In the genomic region with DNA sequence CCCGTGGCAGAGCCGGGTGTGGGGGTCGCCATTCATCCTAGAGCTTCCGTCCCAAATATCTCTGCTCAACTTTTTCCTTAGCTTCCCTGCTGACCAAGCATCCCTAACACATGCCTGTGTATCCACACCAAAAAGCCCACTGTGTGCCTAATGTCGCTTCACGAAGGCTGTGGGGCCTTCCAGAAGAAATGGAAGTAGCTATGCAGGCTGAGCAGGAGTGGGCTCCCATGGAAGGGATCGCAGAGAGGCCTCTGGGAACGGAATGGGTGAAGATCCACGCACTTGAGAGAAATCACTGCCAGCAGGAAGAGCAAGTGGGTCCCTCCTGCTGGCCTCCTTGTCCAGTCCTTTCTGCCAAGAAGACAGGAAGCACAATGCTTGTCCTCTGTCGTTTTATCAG, we compare ENCODE assay signal across 26 cellular contexts.
"Had no signal": no experiment of that assay in that cellular context is flagged by ENCODE, and none has a peak within 500 bp of the region (broad histone marks: within the 10 kb centered on the region; RNA-seq: fewer than 3 reads in every experiment).

No MANE protein-coding gene starts in this region.

- H3K36me3 Mint-ChIP-seq: activated CD4-positive, alpha-beta memory T cell treated with anti-CD3 and anti-CD28 coated beads for 36 hours; activated CD8-positive, alpha-beta memory T cell treated with anti-CD3 and anti-CD28 coated beads, Interleukin-2, amount 10 ng/mL, durations not matched to agents 7 days and 5 days; activated naive CD4-positive, alpha-beta T cell treated with anti-CD3 and anti-CD28 coated beads, Interleukin-2, amount 10 ng/mL, durations not matched to agents 7 days and 5 days; activated naive CD8-positive, alpha-beta T cell treated with anti-CD3 and anti-CD28 coated beads, Interleukin-2, amount 10 ng/mL, durations not matched to agents 7 days and 5 days had no signal

- H3K27ac Mint-ChIP-seq: activated CD4-positive, alpha-beta memory T cell treated with anti-CD3 and anti-CD28 coated beads for 36 hours; activated CD4-positive, alpha-beta T cell treated with anti-CD3 and anti-CD28 coated beads for 36 hours; activated CD4-positive, alpha-beta T cell treated with anti-CD3 and anti-CD28 coated beads, Interleukin-2, amount 10 ng/mL, durations not matched to agents 24 days and 14 days; activated CD8-positive, alpha-beta memory T cell treated with anti-CD3 and anti-CD28 coated beads, Interleukin-2, amount 10 ng/mL, durations not matched to agents 7 days and 5 days; activated CD8-positive, alpha-beta T cell treated with anti-CD3 and anti-CD28 coated beads, Interleukin-2, amount 10 ng/mL, durations not matched to agents 7 days and 5 days; activated naive CD4-positive, alpha-beta T cell treated with anti-CD3 and anti-CD28 coated beads, Interleukin-2, amount 10 ng/mL, durations not matched to agents 7 days and 5 days; activated naive CD4-positive, alpha-beta T cell treated with anti-CD3 and anti-CD28 coated beads, Interleukin-2, amount 50 U/mL, for 72 hours; activated naive CD8-positive, alpha-beta T cell treated with anti-CD3 and anti-CD28 coated beads, Interleukin-2, amount 10 ng/mL, durations not matched to agents 7 days and 5 days; activated T-helper 1 cell treated with anti-CD3 and anti-CD28 coated beads, Interleukin-12 subunit alpha, Interleukin-12 subunit beta, Interleukin-2, Interleukin-4 antibody, amounts not matched to agents 30 ng/mL and 10 ng/mL and 1 ng/mL, durations not matched to agents 14 hours and 24 hours and 36 hours; activated T-helper 2 cell treated with anti-CD3 and anti-CD28 coated beads, Interferon-gamma antibody, Interleukin-2, Interleukin-4, amounts not matched to agents 10 μg/mL and 5 μg/mL and 100 μg/mL, durations not matched to agents 14 hours and 24 hours and 36 hours had no signal

- H3K4me3 ChIP-seq: ascending aorta had no signal

- H3K9me3 ChIP-seq: ascending aorta had no signal

- H3K4me3 Mint-ChIP-seq: activated CD4-positive, alpha-beta memory T cell treated with anti-CD3 and anti-CD28 coated beads for 36 hours; activated CD4-positive, alpha-beta T cell treated with anti-CD3 and anti-CD28 coated beads for 36 hours; activated CD4-positive, alpha-beta T cell treated with anti-CD3 and anti-CD28 coated beads, Interleukin-2, amount 10 ng/mL, durations not matched to agents 24 days and 14 days; activated CD8-positive, alpha-beta memory T cell treated with anti-CD3 and anti-CD28 coated beads, Interleukin-2, amount 10 ng/mL, durations not matched to agents 7 days and 5 days; activated CD8-positive, alpha-beta T cell treated with anti-CD3 and anti-CD28 coated beads, Interleukin-2, amount 10 ng/mL, durations not matched to agents 7 days and 5 days; activated naive CD4-positive, alpha-beta T cell treated with anti-CD3 and anti-CD28 coated beads, Interleukin-2, amount 10 ng/mL, durations not matched to agents 7 days and 5 days; activated naive CD8-positive, alpha-beta T cell treated with anti-CD3 and anti-CD28 coated beads, Interleukin-2, amount 10 ng/mL, durations not matched to agents 7 days and 5 days; activated T-helper 1 cell treated with anti-CD3 and anti-CD28 coated beads, Interleukin-12 subunit alpha, Interleukin-12 subunit beta, Interleukin-2, Interleukin-4 antibody, amounts not matched to agents 30 ng/mL and 10 ng/mL and 1 ng/mL, durations not matched to agents 14 hours and 24 hours and 36 hours had no signal

- H3K27me3 ChIP-seq: ascending aorta, brain microvascular endothelial cell had no signal

- DNase-seq: activated CD4-positive, alpha-beta memory T cell treated with anti-CD3 and anti-CD28 coated beads for 36 hours; activated CD4-positive, alpha-beta T cell treated with anti-CD3 and anti-CD28 coated beads for 36 hours; activated CD4-positive, alpha-beta T cell treated with anti-CD3 and anti-CD28 coated beads, Interleukin-2, amount 10 ng/mL, durations not matched to agents 24 days and 14 days; activated CD4-positive, CD25-positive, alpha-beta regulatory T cell; activated CD4-positive, CD25-positive, alpha-beta regulatory T cell treated with anti-CD3 and anti-CD28 coated beads, Interleukin-2, amount 50 U/mL, for 72 hours; activated CD8-positive, alpha-beta memory T cell treated with anti-CD3 and anti-CD28 coated beads, Interleukin-2, amount 10 ng/mL, durations not matched to agents 7 days and 5 days; activated CD8-positive, alpha-beta memory T cell treated with anti-CD3 and anti-CD28 coated beads, Interleukin-2, amount 50 U/mL, for 4 hours; activated CD8-positive, alpha-beta T cell treated with anti-CD3 and anti-CD28 coated beads, Interleukin-2, amount 10 ng/mL, durations not matched to agents 7 days and 5 days; activated gamma-delta T cell; activated naive CD4-positive, alpha-beta T cell; activated naive CD8-positive, alpha-beta T cell treated with anti-CD3 and anti-CD28 coated beads, Interleukin-2, amount 10 ng/mL, durations not matched to agents 7 days and 5 days; activated T-cell treated with anti-CD3 and anti-CD28 coated beads, Interleukin-2, amount 50 U/mL, for 1 hour; activated T-cell treated with anti-CD3 and anti-CD28 coated beads, Interleukin-2, amount 50 U/mL, for 48 hours; brain microvascular endothelial cell; caudate nucleus; effector CD8-positive, alpha-beta T cell; foreskin fibroblast; head of caudate nucleus; T-helper 2 cell had no signal

- H3K4me1 ChIP-seq: ascending aorta had no signal

- H3K9me3 Mint-ChIP-seq: activated CD4-positive, alpha-beta memory T cell treated with anti-CD3 and anti-CD28 coated beads for 36 hours; activated CD4-positive, alpha-beta T cell treated with anti-CD3 and anti-CD28 coated beads, Interleukin-2, amount 10 ng/mL, durations not matched to agents 24 days and 14 days; activated naive CD4-positive, alpha-beta T cell treated with anti-CD3 and anti-CD28 coated beads, Interleukin-2, amount 10 ng/mL, durations not matched to agents 7 days and 5 days; activated naive CD4-positive, alpha-beta T cell treated with anti-CD3 and anti-CD28 coated beads, Interleukin-2, amount 50 U/mL, for 72 hours; activated naive CD8-positive, alpha-beta T cell treated with anti-CD3 and anti-CD28 coated beads, Interleukin-2, amount 10 ng/mL, durations not matched to agents 7 days and 5 days; activated T-helper 1 cell treated with anti-CD3 and anti-CD28 coated beads, Interleukin-12 subunit alpha, Interleukin-12 subunit beta, Interleukin-2, Interleukin-4 antibody, amounts not matched to agents 30 ng/mL and 10 ng/mL and 1 ng/mL, durations not matched to agents 14 hours and 24 hours and 36 hours; activated T-helper 2 cell treated with anti-CD3 and anti-CD28 coated beads, Interferon-gamma antibody, Interleukin-2, Interleukin-4, amounts not matched to agents 10 μg/mL and 5 μg/mL and 100 μg/mL, durations not matched to agents 14 hours and 24 hours and 36 hours had no signal

- H3K27ac ChIP-seq: ascending aorta, brain microvascular endothelial cell had no signal

- H3K36me3 ChIP-seq: ascending aorta, brain microvascular endothelial cell had no signal

- FAIRE-seq: colon, frontal cortex had no signal
